ENCODE assay signal across 24 cellular contexts in genomic region chr6:146795734-146796133, GRCh38.
"Had no signal": no experiment of that assay in that cellular context is flagged by ENCODE, and none has a peak within 500 bp of the region (broad histone marks: within the 10 kb centered on the region; RNA-seq: fewer than 3 reads in every experiment).

No MANE protein-coding gene starts in this region.

- H3K27ac Mint-ChIP-seq: naive thymus-derived CD8-positive, alpha-beta T cell; natural killer cell treated with Interleukin-12 subunit alpha and Interleukin-12 subunit beta and Interleukin-15 and Interleukin-18, amount 100 ng/mL, for 72 hours; nephron progenitor cell; neural progenitor cell; progenitor cell of endocrine pancreas; stimulated activated effector memory CD8-positive, alpha-beta T cell treated with anti-CD3 and anti-CD28 coated beads, Interleukin-12 subunit alpha, Interleukin-12 subunit beta, amount 100 ng/mL, for 72 hours; stimulated activated naive B cell treated with anti-CD40 and anti-IgM and Interleukin-4, amounts not matched to agents 10 μg/mL and 1 μg/mL and 100 μg/mL, for 72 hours; stimulated activated naive CD8-positive, alpha-beta T cell treated with anti-CD3 and anti-CD28 coated beads, Interleukin-15, Interleukin-2, amounts not matched to agents 100 ng/mL and 50 ng/mL, for 24 hours had no signal

- H3K4me3 Mint-ChIP-seq: naive thymus-derived CD8-positive, alpha-beta T cell; natural killer cell treated with Interleukin-12 subunit alpha and Interleukin-12 subunit beta and Interleukin-15 and Interleukin-18, amount 100 ng/mL, for 72 hours; nephron progenitor cell; neural progenitor cell; stimulated activated effector memory CD8-positive, alpha-beta T cell treated with anti-CD3 and anti-CD28 coated beads, Interleukin-12 subunit alpha, Interleukin-12 subunit beta, amount 100 ng/mL, for 72 hours; stimulated activated naive B cell treated with anti-CD40 and anti-IgM and Interleukin-4, amounts not matched to agents 10 μg/mL and 1 μg/mL and 100 μg/mL, for 72 hours; stimulated activated naive CD8-positive, alpha-beta T cell treated with anti-CD3 and anti-CD28 coated beads, Interleukin-15, Interleukin-2, amounts not matched to agents 100 ng/mL and 50 ng/mL, for 24 hours had no signal

- H3K27me3 Mint-ChIP-seq: natural killer cell treated with Interleukin-12 subunit alpha and Interleukin-12 subunit beta and Interleukin-15 and Interleukin-18, amount 100 ng/mL, for 72 hours; progenitor cell of endocrine pancreas had no signal

- DNase-seq: naive thymus-derived CD8-positive, alpha-beta T cell; nephron progenitor cell; occipital lobe; ovary; posterior cingulate gyrus; psoas muscle; right cardiac atrium; right lobe of liver; sigmoid colon; small intestine; stimulated activated CD4-positive, alpha-beta T cell treated with anti-CD3 and anti-CD28 coated beads, Interleukin-15, amount 100 ng/mL, for 24 hours; stimulated activated CD4-positive, alpha-beta T cell treated with anti-CD3 and anti-CD28 coated beads, Interleukin-2, amount 100 ng/mL, for 24 hours; stimulated activated CD4-positive, alpha-beta T cell treated with anti-CD3 and anti-CD28 coated beads, Interleukin-2, amount 100 ng/mL, for 48 hours; stimulated activated CD4-positive, alpha-beta T cell treated with anti-CD3 and anti-CD28 coated beads, Interleukin-4, amount 100 ng/mL, for 24 hours; stimulated activated naive B cell treated with anti-CD40 and anti-IgM and Interleukin-4, amounts not matched to agents 10 μg/mL and 1 μg/mL and 100 μg/mL, for 72 hours; stimulated activated naive CD4-positive, alpha-beta T cell treated with Interleukin-2 at 50 U/mL for 16 hours; stomach; thyroid gland; upper lobe of left lung had no signal

- ATAC-seq: naive thymus-derived CD8-positive, alpha-beta T cell; natural killer cell treated with Interleukin-12 subunit alpha and Interleukin-12 subunit beta and Interleukin-15 and Interleukin-18, amount 100 ng/mL, for 72 hours; psoas muscle; right cardiac atrium; right lobe of liver; stimulated activated effector memory CD8-positive, alpha-beta T cell treated with anti-CD3 and anti-CD28 coated beads, Interleukin-12 subunit alpha, Interleukin-12 subunit beta, amount 100 ng/mL, for 72 hours; stimulated activated naive B cell treated with anti-CD40 and anti-IgM and Interleukin-4, amounts not matched to agents 10 μg/mL and 1 μg/mL and 100 μg/mL, for 72 hours had no signal

- H3K36me3 Mint-ChIP-seq: natural killer cell treated with Interleukin-12 subunit alpha and Interleukin-12 subunit beta and Interleukin-15 and Interleukin-18, amount 100 ng/mL, for 72 hours; neural progenitor cell; stimulated activated effector memory CD8-positive, alpha-beta T cell treated with anti-CD3 and anti-CD28 coated beads, Interleukin-12 subunit alpha, Interleukin-12 subunit beta, amount 100 ng/mL, for 72 hours; stimulated activated naive B cell treated with anti-CD40 and anti-IgM and Interleukin-4, amounts not matched to agents 10 μg/mL and 1 μg/mL and 100 μg/mL, for 72 hours had no signal

- H3K4me1 Mint-ChIP-seq: naive thymus-derived CD8-positive, alpha-beta T cell; nephron progenitor cell; neural progenitor cell; stimulated activated effector memory CD8-positive, alpha-beta T cell treated with anti-CD3 and anti-CD28 coated beads, Interleukin-12 subunit alpha, Interleukin-12 subunit beta, amount 100 ng/mL, for 72 hours; stimulated activated naive B cell treated with anti-CD40 and anti-IgM and Interleukin-4, amounts not matched to agents 10 μg/mL and 1 μg/mL and 100 μg/mL, for 72 hours had no signal

- H3K9me3 Mint-ChIP-seq: stimulated activated effector memory CD8-positive, alpha-beta T cell treated with anti-CD3 and anti-CD28 coated beads, Interleukin-12 subunit alpha, Interleukin-12 subunit beta, amount 100 ng/mL, for 72 hours had no signal
